ENCODE assay signal across 12 cellular contexts in the genomic region with DNA sequence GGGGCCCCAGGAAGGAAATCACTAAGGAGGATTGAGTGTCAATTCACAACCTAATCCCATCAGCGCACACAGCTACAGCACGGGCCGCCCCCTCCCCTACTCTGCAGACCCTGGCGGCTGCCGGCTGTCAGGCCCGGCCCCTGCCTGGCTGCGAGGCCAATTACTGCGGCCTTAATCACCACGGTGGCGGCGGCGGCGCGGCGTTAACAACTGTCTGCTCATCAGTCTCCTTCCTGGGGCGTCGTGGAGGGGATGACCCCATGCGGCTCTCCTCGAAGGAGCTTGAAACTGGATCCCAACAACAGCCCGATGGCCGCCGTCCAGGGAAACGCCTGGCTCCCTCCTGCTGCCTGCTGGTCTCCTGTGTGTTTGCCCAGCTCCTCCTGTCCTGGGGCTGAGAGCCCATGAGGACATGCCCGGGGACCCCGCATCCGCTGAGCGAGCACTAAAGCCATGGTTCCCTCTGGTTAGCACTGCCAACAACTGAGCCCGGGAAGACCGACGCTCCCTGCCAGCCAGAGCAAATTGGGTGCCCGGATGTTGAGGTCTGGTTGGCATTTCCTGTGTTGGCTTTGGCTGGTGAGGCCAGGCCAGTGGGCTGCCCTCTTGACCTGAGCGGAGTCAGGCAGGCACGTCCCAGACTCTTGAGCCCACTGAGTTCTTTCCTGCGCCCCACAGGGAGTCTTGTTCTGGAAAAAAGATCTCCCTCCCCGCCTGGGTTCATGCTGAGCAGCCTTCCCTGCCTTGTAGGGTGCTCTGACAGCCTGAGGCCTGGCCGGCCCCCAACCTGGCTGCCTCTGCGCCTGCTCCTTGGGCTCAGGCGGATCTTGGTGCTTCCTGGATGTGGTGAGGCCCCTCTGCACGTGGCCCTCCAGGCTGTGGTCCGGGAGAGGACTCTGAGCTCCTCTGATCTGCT. TPM values are rescaled to one million over a fixed set of nuclear protein-coding genes. Genes with fewer than 3 reads are reported as not detected.
DNase-seq lines count a peak whose midpoint lies in the region; ATAC-seq, FAIRE-seq and TF ChIP-seq lines count a peak whose summit lies in the region.
"Had no signal": no experiment of that assay in that cellular context is flagged by ENCODE, and none has a peak within 500 bp of the region (broad histone marks: within the 10 kb centered on the region; RNA-seq: fewer than 3 reads in every experiment).

No MANE protein-coding gene starts in this region.

- peak overlapping the region; percentile 27 to 90; a peak in 2 of 4 replicates for H4K8ac ChIP-seq in IMR-90 (ENCODE audit: low read depth in 2 of 2, low read length in 2 of 2)

- no peaks in the 10 kb centered on the region for H3K9me3 Mint-ChIP-seq in astrocyte (ENCODE audit: unreplicated experiment)
- H3K9me3 Mint-ChIP-seq in activated CD4-positive, alpha-beta T cell treated with anti-CD3 and anti-CD28 coated beads, Interleukin-2, amount 10 ng/mL, durations not matched to agents 7 days and 5 days = no peaks in the 10 kb centered on the region
- H3K9me3 Mint-ChIP-seq in naive thymus-derived CD4-positive, alpha-beta T cell = no peaks in the 10 kb centered on the region
- H3K9me3 Mint-ChIP-seq: CD4-positive, alpha-beta memory T cell had no signal

- H3K9me1 ChIP-seq in IMR-90 (ENCODE audit: insufficient read depth, low read length) = peaks cover 6% of the 10 kb centered on the region; the same call in 1 of the 2 replicates

- peak overlapping the region; percentile 72 for H3K14ac ChIP-seq in IMR-90 (replicated peaks; ENCODE audit: low read depth, low read length)

- peak; percentile 76 for ATAC-seq in IMR-90 (ENCODE audit: low read depth)
- ATAC-seq in naive thymus-derived CD4-positive, alpha-beta T cell = no peak

- H3K27me3 ChIP-seq in A673 (replicated peaks; ENCODE audit: insufficient read depth, low read depth, low read length, poor library complexity) = no peaks in the 10 kb centered on the region
- H3K27me3 ChIP-seq in IMR-90 (ENCODE audit: control insufficient read depth, insufficient read depth, low read length) = peaks cover under 1% of the 10 kb centered on the region; the same call in 1 of the 2 replicates
- H3K27me3 ChIP-seq in astrocyte (ENCODE audit: insufficient read depth, low read length) = no peaks in the 10 kb centered on the region
- H3K27me3 ChIP-seq in naive thymus-derived CD4-positive, alpha-beta T cell (ENCODE audit: control insufficient read depth in 2 of 2, insufficient read depth in 2 of 2, low read length in 2 of 2) = no peaks in the 10 kb centered on the region
- H3K27me3 ChIP-seq: SJSA1 had no signal

- H3K4ac ChIP-seq in IMR-90 (ENCODE audit: low read depth, low read length) = peak overlapping the region; percentile 79

- peak overlapping the region; percentile 27 for H4K5ac ChIP-seq in IMR-90 (ENCODE audit: low read depth, low read length)

- no peaks in the 10 kb centered on the region for H3K79me1 ChIP-seq in IMR-90 (ENCODE audit: low read depth in 1 of 2, low read length in 2 of 2)

- no peak for TF ChIP-seq POLR2A in IMR-90 (IDR thresholded peaks at IDR 0.05; ENCODE audit: low read depth, low read length)
- no peak for TF ChIP-seq POLR2A in GM12891 (IDR thresholded peaks at IDR 0.05; ENCODE audit: low read depth, low read length)

- in situ Hi-C loops in IMR-90 (cut with MboI; ENCODE audit: low sequenced_read_pairs) = no loop called here

- H3K18ac ChIP-seq in IMR-90 (ENCODE audit: low read depth, low read length) = peak overlapping the region; percentile 31; the same call in 1 of the 2 replicates

- intact Hi-C loops in A673 (cut with micrococcal nuclease; ENCODE audit: unreplicated experiment) = no loop called here
- intact Hi-C loops in IMR-90 (cut with micrococcal nuclease) = no loop called here
- intact Hi-C loops in kidney (cut with DNase I) = no loop called here
- intact Hi-C loops in naive thymus-derived CD4-positive, alpha-beta T cell (cut with micrococcal nuclease) = no loop called here

- H2BK120ac ChIP-seq in IMR-90 (ENCODE audit: low read depth, low read length) = peak overlapping the region; percentile 89

- H4K20me1 ChIP-seq in IMR-90 (ENCODE audit: insufficient read depth, low read length) (no peaks in the 10 kb centered on the region), astrocyte (ENCODE audit: insufficient read depth, low read length) (no peaks in the 10 kb centered on the region)

- 30% methylated on average over 7 of the region's 40 CpGs; no CpG with 5 or more reads in 1 of the 2 experiments for WGBS in IMR-90 (ENCODE audit: extremely low coverage in 2 of 2, insufficient read length in 1 of 2), 2 experiments

- dilution Hi-C loops in IMR-90 (cut with HindIII; ENCODE audit: low sequenced_read_pairs, unreplicated experiment) = no loop called here

- no peak overlapping the region for H3K4me3 Mint-ChIP-seq in astrocyte (ENCODE audit: unreplicated experiment)
- no peak overlapping the region for H3K4me3 Mint-ChIP-seq in activated CD4-positive, alpha-beta T cell treated with anti-CD3 and anti-CD28 coated beads, Interleukin-2, amount 10 ng/mL, durations not matched to agents 7 days and 5 days
- H3K4me3 Mint-ChIP-seq in naive thymus-derived CD4-positive, alpha-beta T cell = no peak overlapping the region
- H3K4me3 Mint-ChIP-seq: CD4-positive, alpha-beta memory T cell had no signal

- H3K27ac Mint-ChIP-seq in astrocyte (ENCODE audit: unreplicated experiment) = no peak overlapping the region
- no peak overlapping the region for H3K27ac Mint-ChIP-seq in activated CD4-positive, alpha-beta T cell treated with anti-CD3 and anti-CD28 coated beads, Interleukin-2, amount 10 ng/mL, durations not matched to agents 7 days and 5 days
- no peak overlapping the region for H3K27ac Mint-ChIP-seq in naive thymus-derived CD4-positive, alpha-beta T cell
- H3K27ac Mint-ChIP-seq: CD4-positive, alpha-beta memory T cell had no signal

- H3K9me3 ChIP-seq in A673 (ENCODE audit: low read depth, low read length, poor library complexity, severe bottlenecking) = no peaks in the 10 kb centered on the region
- H3K9me3 ChIP-seq in IMR-90 (ENCODE audit: control insufficient read depth, insufficient read depth, low read length) = no peaks in the 10 kb centered on the region
- no peaks in the 10 kb centered on the region for H3K9me3 ChIP-seq in astrocyte (ENCODE audit: insufficient read depth, low read depth, low read length)
- H3K9me3 ChIP-seq in kidney (ENCODE audit: control insufficient read depth in 1 of 2, low read length in 2 of 2) = no peaks in the 10 kb centered on the region
- H3K9me3 ChIP-seq in naive thymus-derived CD4-positive, alpha-beta T cell (ENCODE audit: control insufficient read depth in 2 of 3, low read length in 3 of 3) = no peaks in the 10 kb centered on the region
- H3K9me3 ChIP-seq: SJSA1 had no signal

- POLR2A ChIA-PET in A673 (lab: Charles Lee; ENCODE audit: low non-redundant PET) = interaction anchor here (0.5 to 0.7 kb wide), 4 partner anchors 9 to 676 kb away, joined by 3 to 12 read pairs (median 9); no protein-coding TSS in a partner anchor
- POLR2A ChIA-PET in IMR-90 (lab: Charles Lee; ENCODE audit: unreplicated experiment) = no interaction called here
- POLR2A ChIA-PET in activated CD4-positive, alpha-beta T cell treated with anti-CD3 and anti-CD28 coated beads, Interleukin-2, amount 10 ng/mL, durations not matched to agents 7 days and 5 days (lab: Charles Lee) = no interaction called here
- POLR2A ChIA-PET in naive thymus-derived CD4-positive, alpha-beta T cell (lab: Charles Lee) = interaction anchor here (0.9 kb wide), 1 partner anchor 75 kb away, joined by 3 read pairs; no protein-coding TSS in a partner anchor

- no peak for FAIRE-seq in astrocyte (lab: Jason Lieb, UNC)
- no peak for FAIRE-seq in kidney (lab: Jason Lieb, UNC)
- FAIRE-seq in GM12891 (lab: Jason Lieb, UNC) = no peak

- H3K4me3 ChIP-seq in A673 (ENCODE audit: low read depth, low read length, poor library complexity, severe bottlenecking) (no peak overlapping the region), IMR-90 (ENCODE audit: insufficient read depth, low read depth, low read length) (no peak overlapping the region), astrocyte (ENCODE audit: insufficient read depth, low read depth, low read length) (no peak overlapping the region), kidney (ENCODE audit: low read length in 2 of 2) (no peak overlapping the region)
- H3K4me3 ChIP-seq in naive thymus-derived CD4-positive, alpha-beta T cell (ENCODE audit: low read length) = no peak overlapping the region
- H3K4me3 ChIP-seq: SJSA1 had no signal

- no peaks in the 10 kb centered on the region for H3K79me2 ChIP-seq in astrocyte (ENCODE audit: insufficient read depth, low read length)

- peaks cover 9% of the 10 kb centered on the region for H3K4me1 Mint-ChIP-seq in astrocyte (ENCODE audit: low read depth, unreplicated experiment)
- no peaks in the 10 kb centered on the region for H3K4me1 Mint-ChIP-seq in activated CD4-positive, alpha-beta T cell treated with anti-CD3 and anti-CD28 coated beads, Interleukin-2, amount 10 ng/mL, durations not matched to agents 7 days and 5 days
- peaks cover 0 to 2% (median 0%) of the 10 kb centered on the region in 7 donors for H3K4me1 Mint-ChIP-seq in naive thymus-derived CD4-positive, alpha-beta T cell
- H3K4me1 Mint-ChIP-seq: CD4-positive, alpha-beta memory T cell had no signal

- H3K4me2 ChIP-seq in IMR-90 (ENCODE audit: low read depth, low read length) (no peak overlapping the region), astrocyte (ENCODE audit: low read length) (peak overlapping the region; percentile 51)

- H3K36me3 Mint-ChIP-seq in astrocyte (ENCODE audit: low read depth, unreplicated experiment) = no peaks in the 10 kb centered on the region
- no peaks in the 10 kb centered on the region for H3K36me3 Mint-ChIP-seq in activated CD4-positive, alpha-beta T cell treated with anti-CD3 and anti-CD28 coated beads, Interleukin-2, amount 10 ng/mL, durations not matched to agents 7 days and 5 days (ENCODE audit: low read depth)
- H3K36me3 Mint-ChIP-seq in naive thymus-derived CD4-positive, alpha-beta T cell = no peaks in the 10 kb centered on the region
- H3K36me3 Mint-ChIP-seq: CD4-positive, alpha-beta memory T cell had no signal

- peak overlapping the region; percentile 75 for H4K91ac ChIP-seq in IMR-90 (ENCODE audit: insufficient read depth, low read depth, low read length)

- H2BK20ac ChIP-seq in IMR-90 (ENCODE audit: low read depth, low read length) = peak overlapping the region; percentile 73; the same call in 1 of the 2 replicates

- peak overlapping the region; percentile 81 for H3K27ac ChIP-seq in A673 (ENCODE audit: low read depth, low read length, poor library complexity, severe bottlenecking)
- no peak overlapping the region; the same call in 1 of the 2 replicates for H3K27ac ChIP-seq in IMR-90 (ENCODE audit: insufficient read depth, low read length)
- peak overlapping the region; percentile 14 for H3K27ac ChIP-seq in astrocyte (ENCODE audit: low read depth, low read length)
- peak overlapping the region in 1 of 2 donors; percentile 22 for H3K27ac ChIP-seq in kidney (ENCODE audit: low read depth in 2 of 2, low read length in 2 of 2)
- H3K27ac ChIP-seq in naive thymus-derived CD4-positive, alpha-beta T cell (ENCODE audit: low read depth, low read length) = no peak overlapping the region
- H3K27ac ChIP-seq: HL-60, SJSA1 had no signal

- peak overlapping the region; percentile 92 for H2AFZ ChIP-seq in IMR-90 (replicated peaks; ENCODE audit: low read length, poor library complexity)
- peak overlapping the region; percentile 73 for H2AFZ ChIP-seq in astrocyte (ENCODE audit: low read depth, low read length)

- H3K36me3 ChIP-seq in A673 (ENCODE audit: insufficient read depth, low read length, poor library complexity, severe bottlenecking) (no peaks in the 10 kb centered on the region), IMR-90 (ENCODE audit: control insufficient read depth, insufficient read depth, low read length) (no peaks in the 10 kb centered on the region), astrocyte (ENCODE audit: insufficient read depth, low read length) (no peaks in the 10 kb centered on the region), kidney (ENCODE audit: control insufficient read depth in 1 of 2, insufficient read depth in 2 of 2, low read length in 2 of 2) (no peaks in the 10 kb centered on the region)
- H3K36me3 ChIP-seq in naive thymus-derived CD4-positive, alpha-beta T cell (ENCODE audit: control insufficient read depth in 2 of 3, insufficient read depth in 3 of 3, low read length in 3 of 3) = no peaks in the 10 kb centered on the region
- H3K36me3 ChIP-seq: SJSA1 had no signal

- CTCF ChIA-PET in A673 (lab: Charles Lee) = interaction anchor here (0.6 kb wide), 1 partner anchor 16 kb away, joined by 6 read pairs; no protein-coding TSS in a partner anchor
- CTCF ChIA-PET in IMR-90 (lab: Yijun Ruan, JAX) = interaction anchor here (1.3 kb wide), 1 partner anchor 12 kb away, joined by 3 read pairs; no protein-coding TSS in a partner anchor
- CTCF ChIA-PET in activated CD4-positive, alpha-beta T cell treated with anti-CD3 and anti-CD28 coated beads, Interleukin-2, amount 10 ng/mL, durations not matched to agents 7 days and 5 days (lab: Charles Lee) = interaction anchor here (0.6 to 1.6 kb wide), 7 partner anchors 12 to 833 kb away, joined by 3 to 4 read pairs (median 3); no protein-coding TSS in a partner anchor
- CTCF ChIA-PET in naive thymus-derived CD4-positive, alpha-beta T cell (lab: Charles Lee) = no interaction called here

- BruUV-seq in A673 (replicated peaks; lab: Mats Ljungman, UMichigan) = no TSS peak
- BruUV-seq in IMR-90 (replicated peaks; lab: Mats Ljungman, UMichigan) = no TSS peak

- no peak overlapping the region for H3K56ac ChIP-seq in IMR-90 (ENCODE audit: extremely low read depth, insufficient read depth, low read length)

- DNase-seq in A673 (ENCODE audit: low spot score) (peak; percentile 97), IMR-90 (peak; percentile 19), astrocyte (ENCODE audit: low read depth) (peak; percentile 55), kidney (peak; percentile 72), GM19238 (ENCODE audit: insufficient read length, low spot score) (no peak), GM12891 (ENCODE audit: insufficient read length, low spot score) (no peak)
- DNase-seq in activated CD4-positive, alpha-beta T cell treated with anti-CD3 and anti-CD28 coated beads, Interleukin-2, amount 10 ng/mL, durations not matched to agents 7 days and 5 days = no peak
- no peak for DNase-seq in naive thymus-derived CD4-positive, alpha-beta T cell
- DNase-seq: activated effector memory CD4-positive, alpha-beta T cell treated with anti-CD3 and anti-CD28 coated beads, Interleukin-2, amount 50 U/mL, for 16 hours; CD4-positive, alpha-beta memory T cell had no signal

- H3K23ac ChIP-seq in IMR-90 (ENCODE audit: low read depth, low read length) = peak overlapping the region; percentile 60; the same call in 1 of the 2 replicates

- TF ChIP-seq RAD21 in IMR-90 (IDR thresholded peaks at IDR 0.05; ENCODE audit: low read length) = no peak

- H3K27me3 Mint-ChIP-seq in astrocyte (ENCODE audit: low read depth, unreplicated experiment) = peaks cover 4% of the 10 kb centered on the region
- no peaks in the 10 kb centered on the region for H3K27me3 Mint-ChIP-seq in activated CD4-positive, alpha-beta T cell treated with anti-CD3 and anti-CD28 coated beads, Interleukin-2, amount 10 ng/mL, durations not matched to agents 7 days and 5 days
- H3K27me3 Mint-ChIP-seq in naive thymus-derived CD4-positive, alpha-beta T cell = no peaks in the 10 kb centered on the region
- H3K27me3 Mint-ChIP-seq: CD4-positive, alpha-beta memory T cell had no signal

- H3K4me1 ChIP-seq in A673 (ENCODE audit: insufficient read depth, low read length, poor library complexity, severe bottlenecking) = peaks cover 51% of the 10 kb centered on the region
- H3K4me1 ChIP-seq in IMR-90 (ENCODE audit: control insufficient read depth, insufficient read depth, low read length) = peaks cover 15% of the 10 kb centered on the region
- H3K4me1 ChIP-seq in astrocyte (ENCODE audit: insufficient read depth, low read length) = peaks cover 22% of the 10 kb centered on the region
- peaks cover 0 to 4% of the 10 kb centered on the region in 2 donors for H3K4me1 ChIP-seq in kidney (ENCODE audit: control insufficient read depth in 1 of 2, insufficient read depth in 1 of 2, low read depth in 1 of 2, low read length in 2 of 2)
- H3K4me1 ChIP-seq in naive thymus-derived CD4-positive, alpha-beta T cell (ENCODE audit: control insufficient read depth in 2 of 2, insufficient read depth in 2 of 2, low read length in 2 of 2) = no peaks in the 10 kb centered on the region

- peak overlapping the region; percentile 43; the same call in 1 of the 2 replicates for H2AK5ac ChIP-seq in IMR-90 (ENCODE audit: low read depth, low read length)

- TF ChIP-seq CTCF in A673 (conservative IDR thresholded peaks at IDR 0.05; ENCODE audit: low read depth, low read length) (no peak), IMR-90 (conservative IDR thresholded peaks at IDR 0.05; ENCODE audit: low read depth, low read length) (no peak), astrocyte (IDR thresholded peaks at IDR 0.05; ENCODE audit: insufficient read depth, low read depth, low read length) (no peak), kidney (IDR thresholded peaks at IDR 0.05; ENCODE audit: borderline replicate concordance, extremely low read depth, insufficient read depth) (no peak)

- peak overlapping the region; percentile 83 for H2AK9ac ChIP-seq in IMR-90 (replicated peaks; ENCODE audit: low read depth, low read length, poor library complexity)

- H2BK15ac ChIP-seq in IMR-90 (ENCODE audit: low read depth, low read length) = peak overlapping the region; percentile 26; the same call in 1 of the 3 replicates

- H3K9ac ChIP-seq in IMR-90 (ENCODE audit: low read depth, low read length) = no peak overlapping the region
- H3K9ac ChIP-seq in astrocyte (ENCODE audit: low read length) = peak overlapping the region; percentile 4
- no peak overlapping the region for H3K9ac ChIP-seq in kidney (ENCODE audit: low read length in 2 of 2)

- no peak overlapping the region for H2BK5ac ChIP-seq in IMR-90 (ENCODE audit: low read depth, low read length, poor library complexity, severe bottlenecking)

RNA-seq across cellular contexts. Expression of a gene that starts 21.7 kb away (rescaled TPM):
- 93.3 and 106 TPM in 2 replicates for total RNA-seq in A673 (2021)
- 69.4 and 70.1 TPM in 2 replicates for total RNA-seq in IMR-90 (2012; rRNA removed)
- 63.6 and 73.9 TPM in 2 replicates for polyA plus RNA-seq in IMR-90 (2012; rRNA removed)
- 54.6 and 57.1 TPM in 2 replicates for polyA plus RNA-seq in IMR-90 (2012; cell fraction: cytosol; rRNA removed)
- polyA plus RNA-seq in IMR-90 (2012; cell fraction: nucleus; rRNA removed; ENCODE audit: low replicate concordance) = 33.1 and 55.7 TPM in 2 replicates
- 37.7 TPM in 2 replicates for total RNA-seq in astrocyte
- 44.0 TPM for total RNA-seq in kidney
- 60.6 TPM for polyA plus RNA-seq in kidney (ENCODE audit: insufficient read depth, low read depth, low replicate concordance)
- total RNA-seq in activated CD4-positive, alpha-beta T cell treated with anti-CD3 and anti-CD28 coated beads, Interleukin-2, amount 10 ng/mL, durations not matched to agents 7 days and 5 days = 10 to 100 TPM; 53.0 to 58.1 TPM
- total RNA-seq in naive thymus-derived CD4-positive, alpha-beta T cell = 10 to 100 TPM; 23.8 to 40.7 (median 26.1) TPM
- polyA plus RNA-seq in naive thymus-derived CD4-positive, alpha-beta T cell = 10 to 100 TPM; 18.2 to 19.8 TPM
- 49.2 TPM for polyA plus RNA-seq in GM12891 (2012; ENCODE audit: low read depth, missing spikeins)

RNA-seq across cellular contexts. Expression of a gene that starts 25.6 kb away (rescaled TPM):
- 32.2 and 48.1 TPM in 2 replicates for total RNA-seq in A673 (2021)
- total RNA-seq in IMR-90 (2012; rRNA removed) = 0.28 and 0.36 TPM in 2 replicates
- polyA plus RNA-seq in IMR-90 (2012; rRNA removed) = 0.39 and 0.42 TPM in 2 replicates
- polyA plus RNA-seq in IMR-90 (2012; cell fraction: cytosol; rRNA removed) = 0.21 and 1.0 TPM in 2 replicates
- polyA plus RNA-seq in IMR-90 (2012; cell fraction: nucleus; rRNA removed; ENCODE audit: low replicate concordance) = 0.28 and 0.52 TPM in 2 replicates
- total RNA-seq in astrocyte = 2.5 and 3.5 TPM in 2 replicates
- total RNA-seq in kidney = 9.3 TPM
- polyA plus RNA-seq in kidney (ENCODE audit: insufficient read depth, low read depth, low replicate concordance) = 12.1 TPM
- total RNA-seq in activated CD4-positive, alpha-beta T cell treated with anti-CD3 and anti-CD28 coated beads, Interleukin-2, amount 10 ng/mL, durations not matched to agents 7 days and 5 days = under 1 TPM; 0.12 to 0.15 TPM
- total RNA-seq in naive thymus-derived CD4-positive, alpha-beta T cell = under 1 TPM in 2 of 5 experiments, not detected in 3; 0.22 to 0.37 TPM
- polyA plus RNA-seq in naive thymus-derived CD4-positive, alpha-beta T cell = under 1 TPM in 1 of 2 donors, not detected in 1; 0.17 TPM
- 3.9 TPM for polyA plus RNA-seq in GM12891 (2012; ENCODE audit: low read depth, missing spikeins)
- total RNA-seq: CD4-positive, alpha-beta memory T cell had no signal

RNA-seq across cellular contexts. Expression of a gene that starts 57.9 kb away (rescaled TPM):
- 0.80 and 1.0 TPM in 2 replicates for total RNA-seq in A673 (2021)
- 0.72 and 1.1 TPM in 2 replicates for total RNA-seq in IMR-90 (2012; rRNA removed)
- 1.2 and 1.7 TPM in 2 replicates for polyA plus RNA-seq in IMR-90 (2012; rRNA removed)
- polyA plus RNA-seq in IMR-90 (2012; cell fraction: cytosol; rRNA removed) = 0.44 and 0.67 TPM in 2 replicates
- polyA plus RNA-seq in IMR-90 (2012; cell fraction: nucleus; rRNA removed; ENCODE audit: low replicate concordance) = 3.6 and 5.3 TPM in 2 replicates
- 0.70 and 1.7 TPM in 2 replicates for total RNA-seq in astrocyte
- 7.9 TPM for total RNA-seq in kidney
- polyA plus RNA-seq in kidney (ENCODE audit: insufficient read depth, low read depth, low replicate concordance) = 3.7 TPM
- 1 to 10 TPM; 4.5 to 4.6 TPM for total RNA-seq in activated CD4-positive, alpha-beta T cell treated with anti-CD3 and anti-CD28 coated beads, Interleukin-2, amount 10 ng/mL, durations not matched to agents 7 days and 5 days
- total RNA-seq in naive thymus-derived CD4-positive, alpha-beta T cell = 10 to 100 TPM in 2 of 5 experiments, 1 to 10 TPM in 3; 3.0 to 12.8 (median 6.3) TPM
- polyA plus RNA-seq in naive thymus-derived CD4-positive, alpha-beta T cell = 1 to 10 TPM; 2.0 to 4.0 TPM
- 1.0 TPM for polyA plus RNA-seq in GM12891 (2012; ENCODE audit: low read depth, missing spikeins)
- total RNA-seq: SJSA1 had no signal

Comparison
In these comparisons a context has a peak if more than half of its experiments do, and no peak if none do; other contexts are left out.
1. DNase-seq: peak in A673 (single experiment), IMR-90 (single experiment), astrocyte (single experiment) and kidney (single experiment); none in activated CD4-positive, alpha-beta T cell treated with anti-CD3 and anti-CD28 coated beads, Interleukin-2, amount 10 ng/mL, durations not matched to agents 7 days and 5 days (single experiment), naive thymus-derived CD4-positive, alpha-beta T cell (0 of 9), GM19238 (single experiment) and GM12891 (single experiment).
2. H3K27ac ChIP-seq: peak in A673 (single experiment) and astrocyte (single experiment); none in IMR-90 (single experiment) and naive thymus-derived CD4-positive, alpha-beta T cell (single experiment).
3. POLR2A ChIA-PET loops: an anchor here in A673 (0.5 to 0.7 kb wide) and naive thymus-derived CD4-positive, alpha-beta T cell (0.9 kb wide); none called in IMR-90 and activated CD4-positive, alpha-beta T cell treated with anti-CD3 and anti-CD28 coated beads, Interleukin-2, amount 10 ng/mL, durations not matched to agents 7 days and 5 days.